Comparison of ENCODE assay signal across 8 cellular contexts in the genomic region with DNA sequence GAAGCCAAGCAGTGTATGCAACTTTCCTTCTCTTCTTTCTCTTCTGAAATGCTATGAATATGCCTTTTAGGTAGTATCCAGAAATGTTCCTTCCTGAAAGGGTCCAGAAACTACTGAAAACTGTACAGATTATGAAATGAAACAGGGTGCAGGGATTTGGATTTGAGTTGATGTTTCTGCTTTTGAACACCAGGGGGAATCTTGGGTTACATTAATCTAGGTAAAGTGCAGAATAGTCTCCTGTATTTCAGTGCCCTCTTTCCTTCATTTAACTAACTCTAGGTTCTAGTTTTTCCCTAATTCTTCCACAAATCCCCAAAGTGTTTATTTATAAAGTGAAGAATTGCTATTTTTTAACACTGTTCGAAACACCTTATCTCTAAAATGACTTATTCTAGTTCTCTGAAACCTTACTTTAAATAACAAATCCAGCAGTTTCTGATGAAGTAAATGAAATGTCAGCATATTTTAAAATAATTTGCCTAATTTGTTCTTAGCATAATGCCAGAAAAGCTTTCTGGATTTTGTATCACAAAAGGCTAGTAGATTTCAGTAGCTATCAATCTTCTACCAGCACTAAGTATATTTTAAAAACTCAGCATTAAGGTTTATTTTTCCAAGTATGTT.
DNase-seq lines count a peak whose midpoint lies in the region; ATAC-seq and TF ChIP-seq lines count a peak whose summit lies in the region.

No MANE protein-coding gene starts in this region.

- intact Hi-C loops in lower leg skin (cut with DNase I; ENCODE audit: low total_unique reads): no loop called here

- peak; percentile 66 for DNase-seq in DMS53 (lab: John Stamatoyannopoulos, UW)
- DNase-seq in HCEC 1CT: peak; percentile 40
- DNase-seq in fibroblast of villous mesenchyme (ENCODE audit: low read depth): peak; percentile 12
- DNase-seq in DMS153 treated with DMSO at 0.1 percent for 48 hours (lab: John Stamatoyannopoulos, UW; ENCODE audit: unreplicated experiment): no peak
- no peak for DNase-seq in lower leg skin (ENCODE audit: low spot score in 2 of 2)

- H3K27me3 ChIP-seq in OCI-LY1 (ENCODE audit: insufficient read depth, low read length): no peaks in the 10 kb centered on the region

- H3K79me2 ChIP-seq in OCI-LY1 (ENCODE audit: insufficient read depth, low read length): no peaks in the 10 kb centered on the region

- no peak overlapping the region for H3K4me2 ChIP-seq in OCI-LY1 (ENCODE audit: low read length)

- no peak for TF ChIP-seq POLR2A in lower leg skin (IDR thresholded peaks at IDR 0.05)

- H3K9me2 ChIP-seq in OCI-LY1 (ENCODE audit: low read depth, low read length): no peaks in the 10 kb centered on the region

- no peaks in the 10 kb centered on the region for H4K20me1 ChIP-seq in OCI-LY1 (ENCODE audit: insufficient read depth, low read length)

- H3K4me3 ChIP-seq in OCI-LY1 (ENCODE audit: low read depth, low read length, poor library complexity, severe bottlenecking) (no peak overlapping the region), fibroblast of villous mesenchyme (ENCODE audit: low read depth, low read length) (no peak overlapping the region), lower leg skin (ENCODE audit: low read depth, poor library complexity, severe bottlenecking) (no peak overlapping the region)

- no peak overlapping the region for H2AFZ ChIP-seq in OCI-LY1 (ENCODE audit: low read length)

- no peak overlapping the region for H3K27ac ChIP-seq in OCI-LY1 (ENCODE audit: low read depth, low read length, poor library complexity, severe bottlenecking)

- H3K4me1 ChIP-seq in OCI-LY1 (ENCODE audit: insufficient read depth, low read length, severe bottlenecking): no peaks in the 10 kb centered on the region

- ATAC-seq in HG02763 (IDR thresholded peaks at IDR 0.05; ENCODE audit: unreplicated experiment) (no peak), GM18870 (IDR thresholded peaks at IDR 0.05; ENCODE audit: unreplicated experiment) (no peak)

- TF ChIP-seq CTCF in OCI-LY1 (IDR thresholded peaks at IDR 0.05; ENCODE audit: low read length) (peak; percentile 55; the same call in 1 of the 2 replicates), fibroblast of villous mesenchyme (IDR thresholded peaks at IDR 0.05; ENCODE audit: insufficient read depth, low read depth, low read length) (peak; percentile 53), lower leg skin (IDR thresholded peaks at IDR 0.05) (no peak)

- no peaks in the 10 kb centered on the region for H3F3A ChIP-seq in OCI-LY1 (ENCODE audit: insufficient read depth, low read length)

- 84 to 89% methylated on average over 1 of the region's 1 CpG for WGBS in lower leg skin, 2 donors

- H3K36me3 ChIP-seq in OCI-LY1 (ENCODE audit: insufficient read depth, low read length): no peaks in the 10 kb centered on the region

- no peak overlapping the region for H3K9ac ChIP-seq in OCI-LY1 (ENCODE audit: low read length)

- H3K9me3 ChIP-seq in OCI-LY1 (ENCODE audit: low read length): no peaks in the 10 kb centered on the region

Comparison
In these comparisons a context has a peak if more than half of its experiments do, and no peak if none do; other contexts are left out.
1. DNase-seq: peak in DMS53 (single experiment), HCEC 1CT (single experiment) and fibroblast of villous mesenchyme (single experiment); none in DMS153 treated with DMSO at 0.1 percent for 48 hours (single experiment) and lower leg skin (0 of 2).
2. CTCF ChIP-seq: peak in OCI-LY1 (single experiment) and fibroblast of villous mesenchyme (single experiment); none in lower leg skin (0 of 3).